10 cellular contexts compared by ENCODE assay signal in the genomic region with DNA sequence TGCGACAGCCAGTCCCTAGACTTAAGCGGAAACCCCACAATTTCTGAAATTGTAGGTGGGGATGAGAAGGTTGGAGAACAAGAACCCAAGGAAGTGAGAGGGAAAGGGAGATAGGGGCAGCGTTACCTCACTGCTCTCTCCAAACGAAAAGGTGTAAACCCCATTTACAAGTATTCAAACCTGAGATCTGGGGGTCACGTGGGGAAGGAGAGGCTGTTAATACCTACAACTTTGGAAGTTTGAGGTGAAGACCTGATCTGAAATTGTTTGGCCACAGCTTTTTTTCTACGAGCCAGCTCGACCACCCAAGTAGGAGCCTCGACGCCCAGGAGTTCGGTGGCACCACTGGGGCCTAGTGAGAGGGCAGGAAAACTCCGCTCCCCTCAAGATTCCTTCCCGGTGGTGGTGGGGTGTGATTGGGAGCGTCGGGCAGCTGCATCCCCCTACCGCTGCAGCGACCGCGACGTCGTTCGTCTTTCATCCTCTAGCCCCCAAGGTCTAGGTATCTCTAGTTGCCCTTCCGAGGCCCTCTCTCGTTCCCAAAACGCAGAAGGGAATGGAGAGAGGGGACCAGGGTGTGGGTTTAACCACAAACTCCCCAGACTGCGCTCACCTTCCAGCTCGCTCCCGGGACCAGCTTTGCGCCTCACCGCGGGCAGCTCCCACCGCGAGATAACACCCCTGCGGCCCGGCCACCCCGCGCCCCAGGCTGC. TPM values are rescaled to one million over a fixed set of nuclear protein-coding genes. Genes with fewer than 3 reads are reported as not detected.
A peak's percentile ranks its signal among the peaks of the same experiment; 100 is the strongest.
DNase-seq lines count a peak whose midpoint lies in the region; ATAC-seq, FAIRE-seq and TF ChIP-seq lines count a peak whose summit lies in the region.
"Had no signal": no experiment of that assay in that cellular context is flagged by ENCODE, and none has a peak within 500 bp of the region (broad histone marks: within the 10 kb centered on the region; RNA-seq: fewer than 3 reads in every experiment).

No MANE protein-coding gene starts in this region.

- RAD21 ChIA-PET in GM12878 (lab: Charles Lee; ENCODE audit: unreplicated experiment), result interaction anchor here (0.8 to 6.7 kb wide), 9 partner anchors 13 to 217 kb away, joined by 3 to 51 read pairs (median 4); no protein-coding TSS in a partner anchor

- no peaks in the 10 kb centered on the region for H3K36me3 Mint-ChIP-seq in activated naive CD4-positive, alpha-beta T cell treated with anti-CD3 and anti-CD28 coated beads, Interleukin-2, amount 10 ng/mL, durations not matched to agents 7 days and 5 days
- H3K36me3 Mint-ChIP-seq in CD4-positive, alpha-beta memory T cell, result no peaks in the 10 kb centered on the region

- no peak for ATAC-seq in GM12878
- ATAC-seq: K562 had no signal

- TF ChIP-seq RAD21 in GM12878 (IDR thresholded peaks at IDR 0.05; ENCODE audit: insufficient read depth, low read depth, low read length) (no peak), liver (IDR thresholded peaks at IDR 0.05) (no peak)

- H3K36me3 ChIP-seq in GM12878 (ENCODE audit: control insufficient read depth in 2 of 2, insufficient read depth in 2 of 2, low read length in 1 of 2), result no peaks in the 10 kb centered on the region
- no peaks in the 10 kb centered on the region for H3K36me3 ChIP-seq in liver (ENCODE audit: control insufficient read depth in 4 of 4, insufficient read depth in 3 of 4, low read depth in 1 of 4, low read length in 3 of 4)
- no peaks in the 10 kb centered on the region for H3K36me3 ChIP-seq in urinary bladder (ENCODE audit: insufficient read depth)
- H3K36me3 ChIP-seq in CD4-positive, alpha-beta memory T cell (ENCODE audit: insufficient read depth, low read length), result no peaks in the 10 kb centered on the region

- H3K27me3 ChIP-seq in GM12878 (replicated peaks in 1 of 2; ENCODE audit: control insufficient read depth in 2 of 2, insufficient read depth in 2 of 2, low read length in 1 of 2), result peaks cover 3 to 7% of the 10 kb centered on the region in 2 experiments; a peak in 3 of 4 replicates
- peaks cover 0 to 4% (median 0%) of the 10 kb centered on the region in 4 donors for H3K27me3 ChIP-seq in liver (ENCODE audit: control insufficient read depth in 4 of 4, insufficient read depth in 4 of 4, low read length in 3 of 4)
- H3K27me3 ChIP-seq in CD4-positive, alpha-beta memory T cell (ENCODE audit: insufficient read depth, low read length), result peaks cover 5% of the 10 kb centered on the region

- no peaks in the 10 kb centered on the region for H3K9me3 ChIP-seq in GM12878 (replicated peaks; ENCODE audit: control insufficient read depth, insufficient read depth, low read length)
- no peaks in the 10 kb centered on the region for H3K9me3 ChIP-seq in liver (ENCODE audit: control insufficient read depth in 4 of 4, low read length in 3 of 4)
- H3K9me3 ChIP-seq in CD4-positive, alpha-beta memory T cell (ENCODE audit: control insufficient read depth in 1 of 2, low read length in 2 of 2), result no peaks in the 10 kb centered on the region

- TF ChIP-seq CTCF in GM12878 (IDR thresholded peaks at IDR 0.05 in 2 of 3, conservative IDR thresholded peaks at IDR 0.05 in 1 of 3; ENCODE audit: control insufficient read depth in 2 of 3, extremely low read depth in 1 of 3, insufficient read depth in 1 of 3, low read depth in 3 of 3, low read length in 3 of 3) (no peak), liver (IDR thresholded peaks at IDR 0.05; ENCODE audit: low read depth, low read length, missing input control) (no peak)

- H3K4me1 Mint-ChIP-seq in activated naive CD4-positive, alpha-beta T cell treated with anti-CD3 and anti-CD28 coated beads, Interleukin-2, amount 10 ng/mL, durations not matched to agents 7 days and 5 days, result peaks cover 13% of the 10 kb centered on the region
- peaks cover 0 to 21% (median 1%) of the 10 kb centered on the region in 4 donors for H3K4me1 Mint-ChIP-seq in CD4-positive, alpha-beta memory T cell

- H3K9ac ChIP-seq in GM12878 (ENCODE audit: control insufficient read depth, insufficient read depth, low read length), result no peak overlapping the region
- H3K9ac ChIP-seq in liver (ENCODE audit: low read depth in 1 of 2, low read length in 2 of 2), result no peak overlapping the region

- TF ChIP-seq EP300 in GM12878 (IDR thresholded peaks at IDR 0.05; ENCODE audit: borderline replicate concordance in 1 of 2, control insufficient read depth in 1 of 2, low read depth in 2 of 2, low read length in 2 of 2), result no peak

- SMC1A ChIA-PET in GM12878 (lab: Charles Lee; ENCODE audit: uncharacterized antibody, unreplicated experiment), result interaction anchor here (0.9 to 6.7 kb wide), 13 partner anchors 11 to 111 kb away, joined by 3 to 83 read pairs (median 4); no protein-coding TSS in a partner anchor

- CTCF ChIA-PET in activated naive CD4-positive, alpha-beta T cell treated with anti-CD3 and anti-CD28 coated beads, Interleukin-2, amount 10 ng/mL, durations not matched to agents 7 days and 5 days (lab: Charles Lee), result interaction anchor here (1.0 to 1.1 kb wide), 2 partner anchors 33 to 289 kb away, joined by 3 read pairs; no protein-coding TSS in a partner anchor
- CTCF ChIA-PET in GM12878 (lab: Yijun Ruan, JAX), result interaction anchor here (1.6 to 2.9 kb wide), 4 partner anchors 10 to 217 kb away, joined by 5 to 17 read pairs (median 10); no protein-coding TSS in a partner anchor
- CTCF ChIA-PET in CD4-positive, alpha-beta memory T cell (lab: Charles Lee; ENCODE audit: partially characterized antibody), result no interaction called here

- 68% methylated on average over 36 of the region's 36 CpGs for WGBS in GM12878 (ENCODE audit: insufficient coverage, insufficient replicate concordance, low lambda C conversion rate, missing lambda C conversion rate)
- WGBS in liver, result 26% methylated on average over 36 of the region's 36 CpGs
- 8% methylated on average over 36 of the region's 36 CpGs for WGBS in urinary bladder

- no peak overlapping the region for H3K27ac ChIP-seq in GM12878 (ENCODE audit: control insufficient read depth, insufficient read depth)
- peak overlapping the region; percentile 73 to 84 for H3K27ac ChIP-seq in liver (ENCODE audit: low read depth in 1 of 2, low read length in 2 of 2)
- H3K27ac ChIP-seq in urinary bladder (ENCODE audit: low read depth), result peak overlapping the region; percentile 93
- no peak overlapping the region for H3K27ac ChIP-seq in CD4-positive, alpha-beta memory T cell (ENCODE audit: low read depth, low read length)

- no peak for TF ChIP-seq POLR2A in GM12878 (IDR thresholded peaks at IDR 0.05; ENCODE audit: low read depth, low read length)

- intact Hi-C loops in GM12878 (cut with micrococcal nuclease; ENCODE audit: unreplicated experiment), result no loop called here
- intact Hi-C loops in CD4-positive, alpha-beta memory T cell (cut with micrococcal nuclease), result no loop called here

- H2AFZ ChIP-seq in GM12878 (ENCODE audit: control insufficient read depth, low read depth, low read length), result no peak overlapping the region

- POLR2A ChIA-PET in GM12878 (lab: Charles Lee), result interaction anchor here (0.5 to 5.0 kb wide), 7 partner anchors 9 to 109 kb away, joined by 3 to 40 read pairs (median 6); no protein-coding TSS in a partner anchor
- POLR2A ChIA-PET in CD4-positive, alpha-beta memory T cell (lab: Charles Lee; ENCODE audit: partially characterized antibody), result no interaction called here

- no peak overlapping the region for H3K4me2 ChIP-seq in GM12878 (ENCODE audit: control insufficient read depth, insufficient read depth)

- no peaks in the 10 kb centered on the region for H3K79me2 ChIP-seq in GM12878 (ENCODE audit: control insufficient read depth, insufficient read depth, low read length)

- H3K4me1 ChIP-seq in GM12878 (ENCODE audit: control insufficient read depth, insufficient read depth, low read length), result no peaks in the 10 kb centered on the region
- H3K4me1 ChIP-seq in liver (ENCODE audit: control insufficient read depth in 4 of 4, insufficient read depth in 4 of 4, low read length in 3 of 4), result peaks cover 0 to 17% (median 6%) of the 10 kb centered on the region in 4 donors
- peaks cover 2% of the 10 kb centered on the region for H3K4me1 ChIP-seq in urinary bladder (ENCODE audit: insufficient read depth)
- H3K4me1 ChIP-seq in CD4-positive, alpha-beta memory T cell (ENCODE audit: insufficient read depth, low read length), result no peaks in the 10 kb centered on the region

- BruUV-seq in GM12878 (replicated peaks; lab: Mats Ljungman, UMichigan), result no TSS peak

- peak overlapping the region; percentile 42 for H3K27ac Mint-ChIP-seq in activated naive CD4-positive, alpha-beta T cell treated with anti-CD3 and anti-CD28 coated beads, Interleukin-2, amount 10 ng/mL, durations not matched to agents 7 days and 5 days
- H3K27ac Mint-ChIP-seq in CD4-positive, alpha-beta memory T cell, result peak overlapping the region in 1 of 7 donors; percentile 22

- in situ Hi-C loops in GM12878 (cut with MboI), result no loop called here

- H4K20me1 ChIP-seq in GM12878 (ENCODE audit: control insufficient read depth, insufficient read depth), result no peaks in the 10 kb centered on the region

- H3K27me3 Mint-ChIP-seq in activated naive CD4-positive, alpha-beta T cell treated with anti-CD3 and anti-CD28 coated beads, Interleukin-2, amount 10 ng/mL, durations not matched to agents 7 days and 5 days, result peaks cover 71% of the 10 kb centered on the region
- H3K27me3 Mint-ChIP-seq in CD4-positive, alpha-beta memory T cell, result peaks cover 36 to 46% of the 10 kb centered on the region in 2 donors

- no peak for DNase-seq in activated naive CD4-positive, alpha-beta T cell treated with anti-CD3 and anti-CD28 coated beads, Interleukin-2, amount 10 ng/mL, durations not matched to agents 7 days and 5 days
- DNase-seq in activated naive CD4-positive, alpha-beta T cell treated with Interleukin-2 at 50 U/mL for 16 hours, result no peak
- DNase-seq in GM12878 (ENCODE audit: low read depth, low spot score), result no peak
- no peak for DNase-seq in SIG-M5 treated with dmso at 0.1 percent for 504 hours (lab: John Stamatoyannopoulos, UW; ENCODE audit: unreplicated experiment)
- no peak for DNase-seq in CD4-positive, alpha-beta memory T cell
- DNase-seq in HTR-8/SVneo (ENCODE audit: insufficient read length, low spot score), result no peak

- no peak for FAIRE-seq in GM12878 (lab: Jason Lieb, UNC)
- no peak for FAIRE-seq in HTR-8/SVneo (lab: Jason Lieb, UNC)
- FAIRE-seq: G401.6, K562 had no signal

- no peaks in the 10 kb centered on the region for H3K9me3 Mint-ChIP-seq in activated naive CD4-positive, alpha-beta T cell treated with anti-CD3 and anti-CD28 coated beads, Interleukin-2, amount 10 ng/mL, durations not matched to agents 7 days and 5 days
- H3K9me3 Mint-ChIP-seq in CD4-positive, alpha-beta memory T cell, result no peaks in the 10 kb centered on the region

- H3K4me3 ChIP-seq in GM12878 (no peak overlapping the region), liver (ENCODE audit: low read depth in 1 of 3, low read length in 3 of 3) (peak overlapping the region; percentile 9 to 66 (median 64)), urinary bladder (ENCODE audit: low read depth, low read length) (peak overlapping the region; percentile 61)
- H3K4me3 ChIP-seq in CD4-positive, alpha-beta memory T cell (ENCODE audit: low read length in 2 of 2), result no peak overlapping the region
- H3K4me3 ChIP-seq: K562 had no signal

- peak overlapping the region; percentile 39 for H3K4me3 Mint-ChIP-seq in activated naive CD4-positive, alpha-beta T cell treated with anti-CD3 and anti-CD28 coated beads, Interleukin-2, amount 10 ng/mL, durations not matched to agents 7 days and 5 days
- peak overlapping the region in 4 of 8 donors; percentile 30 to 71 (median 46) for H3K4me3 Mint-ChIP-seq in CD4-positive, alpha-beta memory T cell

RNA-seq across cellular contexts. Expression of a gene that starts 0.9 kb away (rescaled TPM):
- total RNA-seq in GM12878 (2013; cell fraction: nucleolus; rRNA removed), result 0.42 and 0.73 TPM in 2 replicates
- total RNA-seq in GM12878 (2014; rRNA removed) (0.44 and 0.68 TPM in 2 replicates), GM12878 (2014; rRNA removed; fragmentation: Illumina TruSeq; extraction: Trizol) (0.45 and 0.74 TPM in 2 replicates), GM12878 (2021) (2.0 and 2.2 TPM in 2 replicates), liver (1 to 10 TPM; 2.1 to 3.2 TPM), urinary bladder (39.2 TPM)
- 0.12 TPM for polyA plus RNA-seq in GM12878 (2011; ENCODE audit: low read depth)
- polyA plus RNA-seq in GM12878 (2011; rRNA removed) (5.1 and 5.4 TPM in 2 replicates), GM12878 (2014; fragmentation: Illumina TruSeq; extraction: Trizol) (0.40 and 0.43 TPM in 2 replicates), GM12878 (2014; fragmentation: Nextera tagmentation; extraction: Ambion mirVana) (under 1 TPM; 0.05 to 0.14 TPM), GM12878 (2014; rRNA removed) (0.42 and 0.43 TPM in 2 replicates), GM12878 (2016; fragmentation: Nextera tagmentation; extraction: Ambion mirVana) (under 1 TPM; 0.44 to 0.58 TPM), liver (under 1 TPM; 0.54 to 0.83 TPM), urinary bladder (9.0 TPM)
- 4.6 and 5.0 TPM in 2 replicates for polyA plus RNA-seq in GM12878 (2011; cell fraction: cytosol; rRNA removed)
- polyA plus RNA-seq in GM12878 (2011; cell fraction: nucleus; rRNA removed), result 5.8 and 6.3 TPM in 2 replicates
- 0.11 and 0.20 TPM in 2 replicates for polyA plus RNA-seq in GM12878 (2012)
- 17.4 and 20.8 TPM in 2 replicates for polyA minus RNA-seq in GM12878 (2011; rRNA and poly(A)+ RNA removed)
- polyA minus RNA-seq in GM12878 (2011; cell fraction: cytosol; rRNA and poly(A)+ RNA removed), result 7.2 and 7.6 TPM in 2 replicates
- 8.6 and 14.7 TPM in 2 replicates for polyA minus RNA-seq in GM12878 (2011; cell fraction: nucleus; rRNA and poly(A)+ RNA removed)
- total RNA-seq in CD4-positive, alpha-beta memory T cell, result under 1 TPM; 0.20 to 0.28 TPM
- under 1 TPM in 1 of 2 donors, not detected in 1; 0.03 TPM for polyA plus RNA-seq in CD4-positive, alpha-beta memory T cell

RNA-seq across cellular contexts. Expression of a gene that starts 52.5 kb away (rescaled TPM):
- 49.6 and 51.6 TPM in 2 replicates for total RNA-seq in GM12878 (2013; cell fraction: nucleolus; rRNA removed)
- 49.5 and 55.4 TPM in 2 replicates for total RNA-seq in GM12878 (2014; rRNA removed)
- 124 and 132 TPM in 2 replicates for total RNA-seq in GM12878 (2014; rRNA removed; fragmentation: Illumina TruSeq; extraction: Trizol)
- 73.1 and 85.0 TPM in 2 replicates for total RNA-seq in GM12878 (2021)
- polyA plus RNA-seq in GM12878 (2011; ENCODE audit: low read depth), result 17.7 TPM
- 42.0 and 83.6 TPM in 2 replicates for polyA plus RNA-seq in GM12878 (2011; rRNA removed)
- 19.7 and 19.8 TPM in 2 replicates for polyA plus RNA-seq in GM12878 (2011; cell fraction: cytosol; rRNA removed)
- polyA plus RNA-seq in GM12878 (2011; cell fraction: nucleus; rRNA removed), result 62.4 and 63.9 TPM in 2 replicates
- polyA plus RNA-seq in GM12878 (2012), result 23.3 and 40.5 TPM in 2 replicates
- 95.7 and 101 TPM in 2 replicates for polyA plus RNA-seq in GM12878 (2014; fragmentation: Illumina TruSeq; extraction: Trizol)
- polyA plus RNA-seq in GM12878 (2014; fragmentation: Nextera tagmentation; extraction: Ambion mirVana), result 10 to 100 TPM; 26.0 to 68.0 TPM
- polyA plus RNA-seq in GM12878 (2014; rRNA removed), result 38.5 and 51.0 TPM in 2 replicates
- polyA plus RNA-seq in GM12878 (2016; fragmentation: Nextera tagmentation; extraction: Ambion mirVana), result 10 to 100 TPM; 90.9 to 95.1 TPM
- polyA minus RNA-seq in GM12878 (2011; rRNA and poly(A)+ RNA removed), result 25.7 and 32.0 TPM in 2 replicates
- polyA minus RNA-seq in GM12878 (2011; cell fraction: cytosol; rRNA and poly(A)+ RNA removed), result 22.6 and 25.8 TPM in 2 replicates
- polyA minus RNA-seq in GM12878 (2011; cell fraction: nucleus; rRNA and poly(A)+ RNA removed), result 21.8 and 28.6 TPM in 2 replicates
- 10 to 100 TPM in 1 of 2 donors, under 1 TPM in 1; 0.08 to 47.3 TPM for total RNA-seq in liver
- 1 to 10 TPM; 1.3 to 1.6 TPM for polyA plus RNA-seq in liver
- 46.2 TPM for total RNA-seq in urinary bladder
- 0.95 TPM for polyA plus RNA-seq in urinary bladder
- total RNA-seq in CD4-positive, alpha-beta memory T cell, result 1 to 10 TPM; 2.2 to 2.8 TPM
- polyA plus RNA-seq in CD4-positive, alpha-beta memory T cell, result under 1 TPM; 0.02 to 0.92 TPM

Comparison
In these comparisons a context has a peak if more than half of its experiments do, and no peak if none do; other contexts are left out.
1. H3K27ac ChIP-seq: peak in liver (2 of 2) and urinary bladder (single experiment); none in GM12878 (single experiment) and CD4-positive, alpha-beta memory T cell (single experiment).
2. H3K4me3 ChIP-seq: peak in liver (3 of 3) and urinary bladder (single experiment); none in GM12878 (single experiment) and CD4-positive, alpha-beta memory T cell (0 of 2).